In the genomic region with DNA sequence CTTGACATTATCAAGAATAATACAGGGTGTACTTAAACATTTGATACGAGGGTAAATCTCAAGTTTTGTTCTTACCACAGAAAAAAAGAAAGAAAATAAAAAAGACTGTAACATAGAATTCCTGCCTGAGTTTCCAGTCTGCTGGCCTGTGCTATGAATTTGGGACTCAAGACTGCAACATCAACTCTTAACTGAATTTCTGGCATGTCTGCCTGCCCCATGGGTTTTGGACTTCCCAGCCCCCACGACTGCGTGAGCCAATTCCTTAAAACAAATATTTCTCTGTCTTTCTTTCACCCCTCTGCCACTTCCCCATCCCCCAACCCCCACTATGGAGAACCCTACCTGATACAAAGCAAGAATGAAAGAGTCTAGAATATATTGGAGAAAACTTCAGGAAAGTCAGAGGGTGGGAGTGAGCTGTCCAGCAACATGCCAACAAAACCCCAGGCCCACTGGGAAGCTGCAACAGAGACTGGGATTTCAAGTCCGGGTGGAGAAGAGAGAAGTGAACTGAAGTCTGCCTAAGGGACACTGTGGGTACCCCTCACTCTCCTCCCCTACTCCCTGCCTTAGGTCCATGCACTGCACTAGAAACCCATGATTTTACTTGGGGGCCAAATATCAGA, we compare ENCODE assay signal across 15 cellular contexts. TPM values are rescaled to one million over a fixed set of nuclear protein-coding genes. Genes with fewer than 3 reads are reported as not detected.
DNase-seq lines count a peak whose midpoint lies in the region; ATAC-seq, FAIRE-seq and TF ChIP-seq lines count a peak whose summit lies in the region.
"Had no signal": no experiment of that assay in that cellular context is flagged by ENCODE, and none has a peak within 500 bp of the region (broad histone marks: within the 10 kb centered on the region; RNA-seq: fewer than 3 reads in every experiment).

No MANE protein-coding gene starts in this region.

- no peak for TF ChIP-seq POLR2A in GM12892 (IDR thresholded peaks at IDR 0.05; ENCODE audit: low read depth, low read length)

- H3K9me3 ChIP-seq in iPS-20b (ENCODE audit: insufficient read depth, low read depth, low read length), result no peaks in the 10 kb centered on the region
- H3K9me3 ChIP-seq: ovary had no signal

- no peak overlapping the region for H3K4me3 ChIP-seq in iPS-20b (ENCODE audit: low read length)
- H3K4me3 ChIP-seq: ovary had no signal

- FAIRE-seq in GM12892 (lab: Jason Lieb, UNC), result no peak
- FAIRE-seq: A204.1 had no signal

- H3K4me1 ChIP-seq in iPS-20b (ENCODE audit: insufficient read depth, low read length), result peaks cover 8% of the 10 kb centered on the region; the same call in 1 of the 2 replicates

- peak overlapping the region; percentile 30 for H3K27ac ChIP-seq in iPS-20b (ENCODE audit: low read length)
- H3K27ac ChIP-seq: HL-60, ovary had no signal

- H3K36me3 ChIP-seq in iPS-20b (ENCODE audit: insufficient read depth, low read depth, low read length), result no peaks in the 10 kb centered on the region
- H3K36me3 ChIP-seq: ovary had no signal

- no peaks in the 10 kb centered on the region for H3K27me3 ChIP-seq in iPS-20b (ENCODE audit: insufficient read depth, low read length)
- H3K27me3 ChIP-seq: ovary had no signal

- ATAC-seq in activated CD4-positive, CD25-positive, alpha-beta regulatory T cell treated with anti-CD3 and anti-CD28 coated beads, Interleukin-2, amount 50 U/mL, for 24 hours, result peak; percentile 3 to 8
- ATAC-seq in GM19324 (IDR thresholded peaks at IDR 0.05; ENCODE audit: low FRiP score, unreplicated experiment) (peak; percentile 12), HG03521 (IDR thresholded peaks at IDR 0.05; ENCODE audit: unreplicated experiment) (peak; percentile 10)

- H3K9ac ChIP-seq in iPS-20b (ENCODE audit: low read depth, low read length), result peak overlapping the region; percentile 14; the same call in 1 of the 2 replicates

- DNase-seq in activated CD4-positive, CD25-positive, alpha-beta regulatory T cell treated with anti-CD3 and anti-CD28 coated beads, Interleukin-2, amount 50 U/mL, for 72 hours, result no peak
- DNase-seq in GM12892 (ENCODE audit: insufficient read length) (no peak), cerebellum (ENCODE audit: low spot score) (no peak), OCI-M2 (lab: John Stamatoyannopoulos, UW; ENCODE audit: unreplicated experiment) (no peak)
- DNase-seq: cerebellar nuclear complex, GF-D8, Karpas-422, NCI-H1436 treated with DMSO at 0.1 percent for 48 hours, ovary had no signal

RNA-seq across cellular contexts. Expression of gene MARCHF3, which starts 43.0 kb away (rescaled TPM):
- polyA plus RNA-seq in GM12892 (2012; ENCODE audit: missing spikeins), result 4.8 TPM
- 20.2 TPM for total RNA-seq in cerebellum
